13 cellular contexts compared by ENCODE assay signal in the genomic region with DNA sequence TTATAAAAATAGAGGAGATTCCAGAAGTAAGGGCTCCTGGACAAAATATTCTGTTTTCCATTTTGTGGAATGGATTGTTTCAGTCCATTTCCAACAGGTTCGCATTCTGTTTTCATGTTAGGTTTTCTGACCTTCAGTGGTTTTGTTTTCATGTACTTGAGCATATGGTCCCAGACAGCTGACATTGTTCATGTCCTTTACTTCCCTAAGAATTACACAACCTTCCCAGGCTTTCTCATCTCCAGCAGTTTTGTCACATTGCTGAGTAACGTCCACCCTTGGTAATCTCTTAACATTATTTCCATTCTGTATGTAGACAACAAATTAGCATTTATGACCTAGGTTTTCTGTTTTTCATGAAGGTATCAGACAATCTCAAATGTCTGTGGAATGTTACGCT. TPM values are rescaled to one million over a fixed set of nuclear protein-coding genes. Genes with fewer than 3 reads are reported as not detected.
DNase-seq lines count a peak whose midpoint lies in the region; ATAC-seq and TF ChIP-seq lines count a peak whose summit lies in the region.
"Had no signal": no experiment of that assay in that cellular context is flagged by ENCODE, and none has a peak within 500 bp of the region (broad histone marks: within the 10 kb centered on the region; RNA-seq: fewer than 3 reads in every experiment).

No MANE protein-coding gene starts in this region.

- no peaks in the 10 kb centered on the region for H3K9me2 ChIP-seq in PC-9 (ENCODE audit: insufficient read depth)

- H3K27me3 ChIP-seq in PC-9 (ENCODE audit: insufficient read depth, low read depth): no peaks in the 10 kb centered on the region
- no peaks in the 10 kb centered on the region for H3K27me3 ChIP-seq in fibroblast of lung (ENCODE audit: control insufficient read depth, insufficient read depth, low read length)
- no peaks in the 10 kb centered on the region for H3K27me3 ChIP-seq in parathyroid adenoma (ENCODE audit: control insufficient read depth, insufficient read depth, low read length)

- H2AFZ ChIP-seq in PC-9: no peak overlapping the region
- no peak overlapping the region for H2AFZ ChIP-seq in fibroblast of lung (ENCODE audit: low read length)
- H2AFZ ChIP-seq in parathyroid adenoma: peak overlapping the region; percentile 19

- H3K4me2 ChIP-seq in PC-9 (peak overlapping the region; percentile 59), fibroblast of lung (ENCODE audit: extremely low read depth, insufficient read depth, low read length) (peak overlapping the region; percentile 26), parathyroid adenoma (ENCODE audit: low read length) (peak overlapping the region; percentile 45)

- no TSS peak for BruUV-seq in PC-9 (replicated peaks; lab: Mats Ljungman, UMichigan)

- POLR2A ChIA-PET in PC-9 (lab: Charles Lee; ENCODE audit: unreplicated experiment): no interaction called here

- H3K9ac ChIP-seq in fibroblast of lung (ENCODE audit: insufficient read depth, low read length): no peak overlapping the region
- no peak overlapping the region for H3K9ac ChIP-seq in parathyroid adenoma

- TF ChIP-seq POLR2A in GM18505 (IDR thresholded peaks at IDR 0.05; ENCODE audit: borderline replicate concordance, extremely low read depth, insufficient read depth, insufficient read length): no peak
- TF ChIP-seq POLR2A in lower leg skin (IDR thresholded peaks at IDR 0.05): no peak

- no peaks in the 10 kb centered on the region for H3K36me3 ChIP-seq in PC-9 (ENCODE audit: low read depth)
- no peaks in the 10 kb centered on the region for H3K36me3 ChIP-seq in fibroblast of lung (ENCODE audit: control insufficient read depth, insufficient read depth, low read length)
- no peaks in the 10 kb centered on the region for H3K36me3 ChIP-seq in parathyroid adenoma (ENCODE audit: control insufficient read depth, insufficient read depth, low read length)

- ATAC-seq in GM18505 (IDR thresholded peaks at IDR 0.05; ENCODE audit: unreplicated experiment) (no peak), GM21423 (IDR thresholded peaks at IDR 0.05; ENCODE audit: unreplicated experiment) (no peak)

- peaks cover 28% of the 10 kb centered on the region for H3F3A ChIP-seq in PC-9 (ENCODE audit: insufficient read depth, low read depth)

- peaks cover 47% of the 10 kb centered on the region for H3K4me1 ChIP-seq in PC-9 (replicated peaks; ENCODE audit: insufficient read depth)
- H3K4me1 ChIP-seq in fibroblast of lung (ENCODE audit: control insufficient read depth, extremely low read depth, insufficient read depth, low read length): peaks cover 10% of the 10 kb centered on the region
- no peaks in the 10 kb centered on the region for H3K4me1 ChIP-seq in parathyroid adenoma

- H4K20me1 ChIP-seq in PC-9 (ENCODE audit: insufficient read depth) (no peaks in the 10 kb centered on the region), fibroblast of lung (ENCODE audit: control insufficient read depth, extremely low read depth, insufficient read depth, low read length) (no peaks in the 10 kb centered on the region)

- peak overlapping the region; percentile 97 for H3K27ac ChIP-seq in PC-9
- H3K27ac ChIP-seq in fibroblast of lung (ENCODE audit: insufficient read depth, low read length): peak overlapping the region; percentile 49
- peak overlapping the region; percentile 26 for H3K27ac ChIP-seq in parathyroid adenoma

- H3K9me3 ChIP-seq in PC-9 (ENCODE audit: insufficient read depth, low read depth) (no peaks in the 10 kb centered on the region), fibroblast of lung (ENCODE audit: control insufficient read depth, insufficient read depth, low read depth, low read length) (no peaks in the 10 kb centered on the region), parathyroid adenoma (ENCODE audit: control insufficient read depth, low read length) (no peaks in the 10 kb centered on the region)

- peak; percentile 17 for DNase-seq in AG20443 (ENCODE audit: low spot score)
- DNase-seq in PC-9: peak in 1 of 2 experiments; percentile 47
- DNase-seq in fibroblast of lung (ENCODE audit: low read depth in 2 of 2): peak; percentile 64 to 73
- DNase-seq in hypothalamus (lab: John Stamatoyannopoulos, UW): no peak
- no peak for DNase-seq in lower leg skin (ENCODE audit: low spot score in 2 of 2)
- DNase-seq: activated CD4-positive, CD25-positive, alpha-beta regulatory T cell; activated naive CD4-positive, alpha-beta T cell treated with anti-CD3 and anti-CD28 coated beads, Interleukin-2, amount 10 ng/mL, durations not matched to agents 7 days and 5 days; NCI-H2029; posterior cingulate gyrus had no signal

- no peak overlapping the region; the same call in 1 of the 2 replicates for H3K4me3 ChIP-seq in PC-9
- H3K4me3 ChIP-seq in fibroblast of lung (replicated peaks in 1 of 4; ENCODE audit: control extremely low read depth in 1 of 4, insufficient read depth in 1 of 4, low read depth in 3 of 4, low read length in 4 of 4): no peak overlapping the region
- no peak overlapping the region for H3K4me3 ChIP-seq in parathyroid adenoma (ENCODE audit: low read depth, low read length)
- H3K4me3 ChIP-seq in lower leg skin (ENCODE audit: low read depth, poor library complexity, severe bottlenecking): no peak overlapping the region

- H3K79me2 ChIP-seq in PC-9 (ENCODE audit: low read depth) (no peaks in the 10 kb centered on the region), fibroblast of lung (ENCODE audit: control insufficient read depth, insufficient read depth, low read length) (no peaks in the 10 kb centered on the region), parathyroid adenoma (no peaks in the 10 kb centered on the region)

- 71 to 74% methylated on average over 3 of the region's 3 CpGs for WGBS in lower leg skin, 2 donors

- TF ChIP-seq CTCF in PC-9 (conservative IDR thresholded peaks at IDR 0.05): no peak
- no peak for TF ChIP-seq CTCF in fibroblast of lung (conservative IDR thresholded peaks at IDR 0.05 in 1 of 2, IDR thresholded peaks at IDR 0.05 in 1 of 2; ENCODE audit: low read depth in 1 of 2, low read length in 2 of 2)
- TF ChIP-seq CTCF in parathyroid adenoma (IDR thresholded peaks at IDR 0.05): no peak
- TF ChIP-seq CTCF in lower leg skin (IDR thresholded peaks at IDR 0.05): no peak

- CTCF ChIA-PET in PC-9 (lab: Charles Lee): no interaction called here

- intact Hi-C loops in PC-9 (cut with micrococcal nuclease; ENCODE audit: unreplicated experiment): loop anchor here (2.0 kb wide), 1 partner anchor 50 kb away; no protein-coding TSS in a partner anchor
- intact Hi-C loops in lower leg skin (cut with DNase I; ENCODE audit: low total_unique reads): no loop called here

RNA-seq across cellular contexts. Expression of gene ERRFI1, which starts 21.0 kb away (rescaled TPM):
- 44.9 and 47.8 TPM in 2 replicates for total RNA-seq in PC-9 (2021)
- total RNA-seq in fibroblast of lung: 46.2 and 53.9 TPM in 2 replicates
- 78.2 and 105 TPM in 2 replicates for polyA plus RNA-seq in fibroblast of lung
- 41.8 and 52.6 TPM in 2 replicates for polyA plus RNA-seq in fibroblast of lung (2012)
- 8.9 and 27.3 TPM in 2 replicates for polyA minus RNA-seq in fibroblast of lung (ENCODE audit: low replicate concordance)
- 100 to 1,000 TPM in 3 of 4 donors, 10 to 100 TPM in 1; 93.6 to 566 (median 163) TPM for total RNA-seq in lower leg skin
- total RNA-seq: OCI-LY7 had no signal

Comparison
In these comparisons a context has a peak if more than half of its experiments do, and no peak if none do; other contexts are left out.
1. DNase-seq: peak in AG20443 (single experiment) and fibroblast of lung (2 of 2); none in hypothalamus (0 of 51) and lower leg skin (0 of 2).
2. H3K27ac ChIP-seq: peak in every context shown above with its lines; median percentile 97 in PC-9; 49 in fibroblast of lung; 26 in parathyroid adenoma.
3. Peak in every context shown above with its lines, with median percentiles within 50 percentile points of each other: H3K4me2 ChIP-seq.